Comparison of ENCODE assay signal across 1 cellular context in the genomic region with DNA sequence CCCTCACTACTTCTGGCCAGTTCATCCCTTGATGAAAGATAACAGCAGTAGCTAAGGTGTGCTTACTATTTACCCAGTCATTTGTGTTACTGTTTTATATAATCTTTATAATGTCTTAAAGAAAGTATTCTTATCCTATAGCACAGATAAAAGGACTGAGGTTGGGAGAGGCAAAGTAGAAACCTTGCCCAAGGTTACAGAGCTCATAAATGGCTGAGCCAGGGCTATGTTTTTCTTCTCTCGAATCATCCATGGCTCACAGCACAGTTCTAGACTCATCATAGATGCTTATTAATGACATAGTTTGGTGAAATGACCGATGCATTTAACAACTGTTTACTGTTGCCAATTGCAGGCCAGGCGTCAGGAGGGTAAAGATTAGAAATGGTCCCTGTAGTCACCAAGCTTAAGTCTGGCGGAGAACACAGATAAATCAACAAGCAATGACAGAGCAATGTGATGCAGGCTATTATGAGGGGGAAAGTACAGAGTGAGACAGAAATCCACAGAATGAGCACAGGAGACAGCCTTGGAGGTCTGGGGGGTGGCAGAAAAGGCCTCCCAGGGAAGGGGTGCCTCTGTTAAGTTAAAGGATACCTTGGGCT.
TF ChIP-seq lines count a peak whose summit lies in the region.

No MANE protein-coding gene starts in this region.

TF ChIP-seq in K562, 482 proteins besides CTCF, POLR2A, EP300 and RAD21 (continued from another document):
- no peak for TF ChIP-seq DEAF1 (CRISPR knock-in tag; IDR thresholded peaks at IDR 0.05)
- TF ChIP-seq RBM15 (IDR thresholded peaks at IDR 0.05; ENCODE audit: insufficient read depth, low read length), result no peak
- no peak for TF ChIP-seq ZHX1 (conservative IDR thresholded peaks at IDR 0.05; ENCODE audit: low read length)
- no peak for TF ChIP-seq ZNF695 (CRISPR knock-in tag; IDR thresholded peaks at IDR 0.05)
- no peak for TF ChIP-seq MAFF (IDR thresholded peaks at IDR 0.05; ENCODE audit: low read length)
- TF ChIP-seq DIDO1 (tag; IDR thresholded peaks at IDR 0.05; ENCODE audit: low read depth), result no peak
- no peak for TF ChIP-seq DLX4 (CRISPR knock-in tag; IDR thresholded peaks at IDR 0.05)
- TF ChIP-seq, protein P1, sequence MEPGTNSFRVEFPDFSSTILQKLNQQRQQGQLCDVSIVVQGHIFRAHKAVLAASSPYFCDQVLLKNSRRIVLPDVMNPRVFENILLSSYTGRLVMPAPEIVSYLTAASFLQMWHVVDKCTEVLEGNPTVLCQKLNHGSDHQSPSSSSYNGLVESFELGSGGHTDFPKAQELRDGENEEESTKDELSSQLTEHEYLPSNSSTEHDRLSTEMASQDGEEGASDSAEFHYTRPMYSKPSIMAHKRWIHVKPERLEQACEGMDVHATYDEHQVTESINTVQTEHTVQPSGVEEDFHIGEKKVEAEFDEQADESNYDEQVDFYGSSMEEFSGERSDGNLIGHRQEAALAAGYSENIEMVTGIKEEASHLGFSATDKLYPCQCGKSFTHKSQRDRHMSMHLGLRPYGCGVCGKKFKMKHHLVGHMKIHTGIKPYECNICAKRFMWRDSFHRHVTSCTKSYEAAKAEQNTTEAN (CRISPR knock-in tag; IDR thresholded peaks at IDR 0.05), result no peak
TF ChIP-seq in K562: peak in this region for 2.
